In genomic region chr16:29961127-29961478, GRCh38 we compare ENCODE assay signal across 8 cellular contexts. TPM values are rescaled to one million over a fixed set of nuclear protein-coding genes. Genes with fewer than 3 reads are reported as not detected.
DNase-seq lines count a peak whose midpoint lies in the region; ATAC-seq lines count a peak whose summit lies in the region.

No MANE protein-coding gene starts in this region.

- H3K9me3 ChIP-seq in iPS-18a (ENCODE audit: control insufficient read depth, low read depth, low read length): no peaks in the 10 kb centered on the region
- no peaks in the 10 kb centered on the region for H3K9me3 ChIP-seq in subcutaneous abdominal adipose tissue (ENCODE audit: control insufficient read depth in 5 of 5, low read length in 5 of 5)

- H3K9ac ChIP-seq in iPS-18a (ENCODE audit: low read length) (peak overlapping the region; percentile 65), subcutaneous abdominal adipose tissue (ENCODE audit: low read length in 5 of 5) (peak overlapping the region in 4 of 5 donors; percentile 68 to 78 (median 74))

- CTCF ChIA-PET in activated CD4-positive, alpha-beta memory T cell treated with anti-CD3 and anti-CD28 coated beads, Interleukin-2, amount 10 ng/mL, durations not matched to agents 7 days and 5 days (lab: Charles Lee): interaction anchor here (0.6 to 4.6 kb wide), 12 partner anchors 10 to 260 kb away, joined by 3 to 29 read pairs (median 4); partner anchors contain the start of genes CDIPT, HIRIP3, INO80E and KCTD13

- H3K36me3 Mint-ChIP-seq in activated CD4-positive, alpha-beta memory T cell treated with anti-CD3 and anti-CD28 coated beads, Interleukin-2, amount 10 ng/mL, durations not matched to agents 7 days and 5 days (ENCODE audit: low read depth): peaks cover 10% of the 10 kb centered on the region

- H3K27me3 Mint-ChIP-seq in activated CD4-positive, alpha-beta memory T cell treated with anti-CD3 and anti-CD28 coated beads, Interleukin-2, amount 10 ng/mL, durations not matched to agents 7 days and 5 days: no peaks in the 10 kb centered on the region

- peak overlapping the region; percentile 76 for H3K4me3 ChIP-seq in iPS-18a (ENCODE audit: low read length)
- H3K4me3 ChIP-seq in subcutaneous abdominal adipose tissue (ENCODE audit: low read depth in 1 of 5, low read length in 5 of 5): peak overlapping the region; percentile 77 to 90 (median 83)

- H3K4me1 Mint-ChIP-seq in activated CD4-positive, alpha-beta memory T cell treated with anti-CD3 and anti-CD28 coated beads, Interleukin-2, amount 10 ng/mL, durations not matched to agents 7 days and 5 days: peaks cover 24% of the 10 kb centered on the region

- peak overlapping the region; percentile 87 for H3K4me3 Mint-ChIP-seq in activated CD4-positive, alpha-beta memory T cell treated with anti-CD3 and anti-CD28 coated beads, Interleukin-2, amount 10 ng/mL, durations not matched to agents 7 days and 5 days

- POLR2A ChIA-PET in activated CD4-positive, alpha-beta memory T cell treated with anti-CD3 and anti-CD28 coated beads, Interleukin-2, amount 10 ng/mL, durations not matched to agents 7 days and 5 days (lab: Charles Lee): interaction anchor here (0.8 to 3.6 kb wide), 17 partner anchors 8 to 262 kb away, joined by 3 to 78 read pairs (median 4); partner anchors contain the start of genes CDIPT, HIRIP3, INO80E and KCTD13

- H3K4me1 ChIP-seq in iPS-18a (ENCODE audit: control insufficient read depth, low read depth, low read length) (no peaks in the 10 kb centered on the region), subcutaneous abdominal adipose tissue (ENCODE audit: control insufficient read depth in 5 of 5, insufficient read depth in 5 of 5, low read length in 5 of 5) (peaks cover 3 to 26% (median 24%) of the 10 kb centered on the region in 5 donors)

- no peak overlapping the region for H3K27ac ChIP-seq in iPS-18a (ENCODE audit: low read length)
- peak overlapping the region; percentile 88 for H3K27ac ChIP-seq in subcutaneous abdominal adipose tissue (ENCODE audit: low read depth, low read length)

- no peaks in the 10 kb centered on the region for H3K27me3 ChIP-seq in iPS-18a (ENCODE audit: control insufficient read depth, insufficient read depth, low read length)
- H3K27me3 ChIP-seq in subcutaneous abdominal adipose tissue (ENCODE audit: control insufficient read depth in 5 of 5, insufficient read depth in 4 of 5, low read length in 5 of 5): no peaks in the 10 kb centered on the region

- H3K36me3 ChIP-seq in iPS-18a (ENCODE audit: control insufficient read depth, low read depth, low read length) (no peaks in the 10 kb centered on the region), subcutaneous abdominal adipose tissue (ENCODE audit: control insufficient read depth in 5 of 5, insufficient read depth in 5 of 5, low read length in 5 of 5) (no peaks in the 10 kb centered on the region)

- H3K27ac Mint-ChIP-seq in activated CD4-positive, alpha-beta memory T cell treated with anti-CD3 and anti-CD28 coated beads, Interleukin-2, amount 10 ng/mL, durations not matched to agents 7 days and 5 days: peak overlapping the region; percentile 82

- ATAC-seq in GM18502 (IDR thresholded peaks at IDR 0.05; ENCODE audit: poor library complexity, unreplicated experiment): no peak

- DNase-seq in NCI-H2171 treated with DMSO at 0.1 percent for 48 hours (lab: John Stamatoyannopoulos, UW) (peak; percentile 47), NCI-H2171 (lab: John Stamatoyannopoulos, UW) (no peak), RKO (ENCODE audit: low spot score) (no peak), SHP77 (lab: John Stamatoyannopoulos, UW) (no peak)
- no peak for DNase-seq in activated CD4-positive, alpha-beta memory T cell treated with anti-CD3 and anti-CD28 coated beads, Interleukin-2, amount 10 ng/mL, durations not matched to agents 7 days and 5 days

- no peaks in the 10 kb centered on the region for H3K9me3 Mint-ChIP-seq in activated CD4-positive, alpha-beta memory T cell treated with anti-CD3 and anti-CD28 coated beads, Interleukin-2, amount 10 ng/mL, durations not matched to agents 7 days and 5 days

RNA-seq across cellular contexts. Expression of gene TMEM219, which starts 0.8 kb away (rescaled TPM):
- 10 to 100 TPM; 68.9 to 78.7 TPM for total RNA-seq in activated CD4-positive, alpha-beta memory T cell treated with anti-CD3 and anti-CD28 coated beads, Interleukin-2, amount 10 ng/mL, durations not matched to agents 7 days and 5 days

RNA-seq across cellular contexts. Expression of gene TAOK2, which starts 12.6 kb away (rescaled TPM):
- 10 to 100 TPM; 44.2 TPM for total RNA-seq in activated CD4-positive, alpha-beta memory T cell treated with anti-CD3 and anti-CD28 coated beads, Interleukin-2, amount 10 ng/mL, durations not matched to agents 7 days and 5 days

RNA-seq across cellular contexts. Expression of gene HIRIP3, which starts 34.3 kb away (rescaled TPM):
- total RNA-seq in activated CD4-positive, alpha-beta memory T cell treated with anti-CD3 and anti-CD28 coated beads, Interleukin-2, amount 10 ng/mL, durations not matched to agents 7 days and 5 days: 10 to 100 TPM; 38.7 to 40.3 TPM

RNA-seq across cellular contexts. Expression of gene INO80E, which starts 34.9 kb away (rescaled TPM):
- total RNA-seq in activated CD4-positive, alpha-beta memory T cell treated with anti-CD3 and anti-CD28 coated beads, Interleukin-2, amount 10 ng/mL, durations not matched to agents 7 days and 5 days: 100 to 1,000 TPM; 102 to 107 TPM

RNA-seq across cellular contexts. Expression of gene KCTD13, which starts 35.1 kb away (rescaled TPM):
- 10 to 100 TPM; 34.5 to 36.0 TPM for total RNA-seq in activated CD4-positive, alpha-beta memory T cell treated with anti-CD3 and anti-CD28 coated beads, Interleukin-2, amount 10 ng/mL, durations not matched to agents 7 days and 5 days
